1 cellular context compared by ENCODE assay signal in genomic region chr12:122226366-122227222, GRCh38.
A peak's percentile ranks its signal among the peaks of the same experiment; 100 is the strongest.
TF ChIP-seq lines count a peak whose summit lies in the region.

No MANE protein-coding gene starts in this region.

TF ChIP-seq in K562, 482 proteins besides CTCF, POLR2A, EP300 and RAD21 (continued from another document and continues in another):
- TF ChIP-seq ZNF175 (CRISPR knock-in tag; IDR thresholded peaks at IDR 0.05; ENCODE audit: low read depth) (0 out of 2 replicates have a peak, but pooled peaks have one; percentile 57), NR1H2 (CRISPR knock-in tag; IDR thresholded peaks at IDR 0.05) (peak; percentile 87; the same call in 1 of the 2 replicates), ATF7 (IDR thresholded peaks at IDR 0.05) (no peak), YY1 (IDR thresholded peaks at IDR 0.05; ENCODE audit: borderline replicate concordance in 1 of 3, control insufficient read depth in 1 of 3, extremely low read depth in 1 of 3, insufficient read depth in 3 of 3, insufficient read length in 1 of 3, insufficient replicate concordance in 2 of 3, low read depth in 1 of 3, low read length in 2 of 3) (peak in 1 of 3 experiments; percentile 18), IRF1 (CRISPR knock-in tag; IDR thresholded peaks at IDR 0.05; ENCODE audit: borderline replicate concordance) (peak; percentile 71; the same call in 1 of the 2 replicates), RHOXF2B (CRISPR knock-in tag; conservative IDR thresholded peaks at IDR 0.05) (no peak), PRMT5 (CRISPR knock-in tag; IDR thresholded peaks at IDR 0.05) (peak; percentile 89), ZBTB12 (CRISPR knock-in tag; IDR thresholded peaks at IDR 0.05) (no peak), ZFX (CRISPR knock-in tag; IDR thresholded peaks at IDR 0.05) (peak; percentile 86), ZC3H8 (IDR thresholded peaks at IDR 0.05) (no peak), ELF1 (tag; IDR thresholded peaks at IDR 0.05) (peak; percentile 89), RREB1 (CRISPR knock-in tag; IDR thresholded peaks at IDR 0.05) (peak; percentile 53; the same call in 1 of the 2 replicates), ZBTB1 (CRISPR knock-in tag; IDR thresholded peaks at IDR 0.05; ENCODE audit: borderline replicate concordance, low read depth) (peak; percentile 91), MLX (CRISPR knock-in tag; conservative IDR thresholded peaks at IDR 0.05) (peak in 1 of 2 experiments; percentile 95; a peak in 2 of 4 replicates), PHF20 (IDR thresholded peaks at IDR 0.05; ENCODE audit: partially characterized antibody) (peak; percentile 63), NONO (IDR thresholded peaks at IDR 0.05; ENCODE audit: low read depth in 2 of 2, low read length in 1 of 2) (peak in 1 of 2 experiments; percentile 56; a peak in 1 of 4 replicates), SMAD1 (IDR thresholded peaks at IDR 0.05; ENCODE audit: low read depth, low read length, partially characterized antibody) (no peak), MXI1 (IDR thresholded peaks at IDR 0.05; ENCODE audit: low read depth, low read length) (peak; percentile 78), ZNF431 (CRISPR knock-in tag; IDR thresholded peaks at IDR 0.05) (peak; percentile 90)
- TF ChIP-seq, protein P1, sequence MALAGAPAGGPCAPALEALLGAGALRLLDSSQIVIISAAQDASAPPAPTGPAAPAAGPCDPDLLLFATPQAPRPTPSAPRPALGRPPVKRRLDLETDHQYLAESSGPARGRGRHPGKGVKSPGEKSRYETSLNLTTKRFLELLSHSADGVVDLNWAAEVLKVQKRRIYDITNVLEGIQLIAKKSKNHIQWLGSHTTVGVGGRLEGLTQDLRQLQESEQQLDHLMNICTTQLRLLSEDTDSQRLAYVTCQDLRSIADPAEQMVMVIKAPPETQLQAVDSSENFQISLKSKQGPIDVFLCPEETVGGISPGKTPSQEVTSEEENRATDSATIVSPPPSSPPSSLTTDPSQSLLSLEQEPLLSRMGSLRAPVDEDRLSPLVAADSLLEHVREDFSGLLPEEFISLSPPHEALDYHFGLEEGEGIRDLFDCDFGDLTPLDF (CRISPR knock-in tag; IDR thresholded peaks at IDR 0.05) = peak; percentile 85; the same call in 1 of the 2 replicates
- TF ChIP-seq, protein P2, sequence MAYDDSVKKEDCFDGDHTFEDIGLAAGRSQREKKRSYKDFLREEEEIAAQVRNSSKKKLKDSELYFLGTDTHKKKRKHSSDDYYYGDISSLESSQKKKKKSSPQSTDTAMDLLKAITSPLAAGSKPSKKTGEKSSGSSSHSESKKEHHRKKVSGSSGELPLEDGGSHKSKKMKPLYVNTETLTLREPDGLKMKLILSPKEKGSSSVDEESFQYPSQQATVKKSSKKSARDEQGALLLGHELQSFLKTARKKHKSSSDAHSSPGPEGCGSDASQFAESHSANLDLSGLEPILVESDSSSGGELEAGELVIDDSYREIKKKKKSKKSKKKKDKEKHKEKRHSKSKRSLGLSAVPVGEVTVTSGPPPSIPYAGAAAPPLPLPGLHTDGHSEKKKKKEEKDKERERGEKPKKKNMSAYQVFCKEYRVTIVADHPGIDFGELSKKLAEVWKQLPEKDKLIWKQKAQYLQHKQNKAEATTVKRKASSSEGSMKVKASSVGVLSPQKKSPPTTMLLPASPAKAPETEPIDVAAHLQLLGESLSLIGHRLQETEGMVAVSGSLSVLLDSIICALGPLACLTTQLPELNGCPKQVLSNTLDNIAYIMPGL (CRISPR knock-in tag; IDR thresholded peaks at IDR 0.05) = peak; percentile 94
- TF ChIP-seq, protein P3, sequence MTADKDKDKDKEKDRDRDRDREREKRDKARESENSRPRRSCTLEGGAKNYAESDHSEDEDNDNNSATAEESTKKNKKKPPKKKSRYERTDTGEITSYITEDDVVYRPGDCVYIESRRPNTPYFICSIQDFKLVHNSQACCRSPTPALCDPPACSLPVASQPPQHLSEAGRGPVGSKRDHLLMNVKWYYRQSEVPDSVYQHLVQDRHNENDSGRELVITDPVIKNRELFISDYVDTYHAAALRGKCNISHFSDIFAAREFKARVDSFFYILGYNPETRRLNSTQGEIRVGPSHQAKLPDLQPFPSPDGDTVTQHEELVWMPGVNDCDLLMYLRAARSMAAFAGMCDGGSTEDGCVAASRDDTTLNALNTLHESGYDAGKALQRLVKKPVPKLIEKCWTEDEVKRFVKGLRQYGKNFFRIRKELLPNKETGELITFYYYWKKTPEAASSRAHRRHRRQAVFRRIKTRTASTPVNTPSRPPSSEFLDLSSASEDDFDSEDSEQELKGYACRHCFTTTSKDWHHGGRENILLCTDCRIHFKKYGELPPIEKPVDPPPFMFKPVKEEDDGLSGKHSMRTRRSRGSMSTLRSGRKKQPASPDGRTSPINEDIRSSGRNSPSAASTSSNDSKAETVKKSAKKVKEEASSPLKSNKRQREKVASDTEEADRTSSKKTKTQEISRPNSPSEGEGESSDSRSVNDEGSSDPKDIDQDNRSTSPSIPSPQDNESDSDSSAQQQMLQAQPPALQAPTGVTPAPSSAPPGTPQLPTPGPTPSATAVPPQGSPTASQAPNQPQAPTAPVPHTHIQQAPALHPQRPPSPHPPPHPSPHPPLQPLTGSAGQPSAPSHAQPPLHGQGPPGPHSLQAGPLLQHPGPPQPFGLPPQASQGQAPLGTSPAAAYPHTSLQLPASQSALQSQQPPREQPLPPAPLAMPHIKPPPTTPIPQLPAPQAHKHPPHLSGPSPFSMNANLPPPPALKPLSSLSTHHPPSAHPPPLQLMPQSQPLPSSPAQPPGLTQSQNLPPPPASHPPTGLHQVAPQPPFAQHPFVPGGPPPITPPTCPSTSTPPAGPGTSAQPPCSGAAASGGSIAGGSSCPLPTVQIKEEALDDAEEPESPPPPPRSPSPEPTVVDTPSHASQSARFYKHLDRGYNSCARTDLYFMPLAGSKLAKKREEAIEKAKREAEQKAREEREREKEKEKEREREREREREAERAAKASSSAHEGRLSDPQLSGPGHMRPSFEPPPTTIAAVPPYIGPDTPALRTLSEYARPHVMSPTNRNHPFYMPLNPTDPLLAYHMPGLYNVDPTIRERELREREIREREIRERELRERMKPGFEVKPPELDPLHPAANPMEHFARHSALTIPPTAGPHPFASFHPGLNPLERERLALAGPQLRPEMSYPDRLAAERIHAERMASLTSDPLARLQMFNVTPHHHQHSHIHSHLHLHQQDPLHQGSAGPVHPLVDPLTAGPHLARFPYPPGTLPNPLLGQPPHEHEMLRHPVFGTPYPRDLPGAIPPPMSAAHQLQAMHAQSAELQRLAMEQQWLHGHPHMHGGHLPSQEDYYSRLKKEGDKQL (CRISPR knock-in tag; IDR thresholded peaks at IDR 0.05; ENCODE audit: borderline replicate concordance) = 0 out of 2 replicates have a peak, but pooled peaks have one; percentile 88
- TF ChIP-seq, protein P4, sequence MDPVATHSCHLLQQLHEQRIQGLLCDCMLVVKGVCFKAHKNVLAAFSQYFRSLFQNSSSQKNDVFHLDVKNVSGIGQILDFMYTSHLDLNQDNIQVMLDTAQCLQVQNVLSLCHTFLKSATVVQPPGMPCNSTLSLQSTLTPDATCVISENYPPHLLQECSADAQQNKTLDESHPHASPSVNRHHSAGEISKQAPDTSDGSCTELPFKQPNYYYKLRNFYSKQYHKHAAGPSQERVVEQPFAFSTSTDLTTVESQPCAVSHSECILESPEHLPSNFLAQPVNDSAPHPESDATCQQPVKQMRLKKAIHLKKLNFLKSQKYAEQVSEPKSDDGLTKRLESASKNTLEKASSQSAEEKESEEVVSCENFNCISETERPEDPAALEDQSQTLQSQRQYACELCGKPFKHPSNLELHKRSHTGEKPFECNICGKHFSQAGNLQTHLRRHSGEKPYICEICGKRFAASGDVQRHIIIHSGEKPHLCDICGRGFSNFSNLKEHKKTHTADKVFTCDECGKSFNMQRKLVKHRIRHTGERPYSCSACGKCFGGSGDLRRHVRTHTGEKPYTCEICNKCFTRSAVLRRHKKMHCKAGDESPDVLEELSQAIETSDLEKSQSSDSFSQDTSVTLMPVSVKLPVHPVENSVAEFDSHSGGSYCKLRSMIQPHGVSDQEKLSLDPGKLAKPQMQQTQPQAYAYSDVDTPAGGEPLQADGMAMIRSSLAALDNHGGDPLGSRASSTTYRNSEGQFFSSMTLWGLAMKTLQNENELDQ (CRISPR knock-in tag; IDR thresholded peaks at IDR 0.05; ENCODE audit: borderline replicate concordance) = peak; percentile 49; the same call in 1 of the 2 replicates
- TF ChIP-seq, protein P5, sequence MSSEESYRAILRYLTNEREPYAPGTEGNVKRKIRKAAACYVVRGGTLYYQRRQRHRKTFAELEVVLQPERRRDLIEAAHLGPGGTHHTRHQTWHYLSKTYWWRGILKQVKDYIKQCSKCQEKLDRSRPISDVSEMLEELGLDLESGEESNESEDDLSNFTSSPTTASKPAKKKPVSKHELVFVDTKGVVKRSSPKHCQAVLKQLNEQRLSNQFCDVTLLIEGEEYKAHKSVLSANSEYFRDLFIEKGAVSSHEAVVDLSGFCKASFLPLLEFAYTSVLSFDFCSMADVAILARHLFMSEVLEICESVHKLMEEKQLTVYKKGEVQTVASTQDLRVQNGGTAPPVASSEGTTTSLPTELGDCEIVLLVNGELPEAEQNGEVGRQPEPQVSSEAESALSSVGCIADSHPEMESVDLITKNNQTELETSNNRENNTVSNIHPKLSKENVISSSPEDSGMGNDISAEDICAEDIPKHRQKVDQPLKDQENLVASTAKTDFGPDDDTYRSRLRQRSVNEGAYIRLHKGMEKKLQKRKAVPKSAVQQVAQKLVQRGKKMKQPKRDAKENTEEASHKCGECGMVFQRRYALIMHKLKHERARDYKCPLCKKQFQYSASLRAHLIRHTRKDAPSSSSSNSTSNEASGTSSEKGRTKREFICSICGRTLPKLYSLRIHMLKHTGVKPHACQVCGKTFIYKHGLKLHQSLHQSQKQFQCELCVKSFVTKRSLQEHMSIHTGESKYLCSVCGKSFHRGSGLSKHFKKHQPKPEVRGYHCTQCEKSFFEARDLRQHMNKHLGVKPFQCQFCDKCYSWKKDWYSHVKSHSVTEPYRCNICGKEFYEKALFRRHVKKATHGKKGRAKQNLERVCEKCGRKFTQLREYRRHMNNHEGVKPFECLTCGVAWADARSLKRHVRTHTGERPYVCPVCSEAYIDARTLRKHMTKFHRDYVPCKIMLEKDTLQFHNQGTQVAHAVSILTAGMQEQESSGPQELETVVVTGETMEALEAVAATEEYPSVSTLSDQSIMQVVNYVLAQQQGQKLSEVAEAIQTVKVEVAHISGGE (CRISPR knock-in tag; IDR thresholded peaks at IDR 0.05) = 0 out of 6 replicates have a peak, but pooled peaks of 2 of the 3 experiments have one; percentile 6 to 17
- TF ChIP-seq, protein P6, sequence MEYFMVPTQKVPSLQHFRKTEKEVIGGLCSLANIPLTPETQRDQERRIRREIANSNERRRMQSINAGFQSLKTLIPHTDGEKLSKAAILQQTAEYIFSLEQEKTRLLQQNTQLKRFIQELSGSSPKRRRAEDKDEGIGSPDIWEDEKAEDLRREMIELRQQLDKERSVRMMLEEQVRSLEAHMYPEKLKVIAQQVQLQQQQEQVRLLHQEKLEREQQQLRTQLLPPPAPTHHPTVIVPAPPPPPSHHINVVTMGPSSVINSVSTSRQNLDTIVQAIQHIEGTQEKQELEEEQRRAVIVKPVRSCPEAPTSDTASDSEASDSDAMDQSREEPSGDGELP (CRISPR knock-in tag; IDR thresholded peaks at IDR 0.05; ENCODE audit: borderline replicate concordance) = peak; percentile 82; the same call in 1 of the 2 replicates
